10 cellular contexts compared by ENCODE assay signal in the genomic region with DNA sequence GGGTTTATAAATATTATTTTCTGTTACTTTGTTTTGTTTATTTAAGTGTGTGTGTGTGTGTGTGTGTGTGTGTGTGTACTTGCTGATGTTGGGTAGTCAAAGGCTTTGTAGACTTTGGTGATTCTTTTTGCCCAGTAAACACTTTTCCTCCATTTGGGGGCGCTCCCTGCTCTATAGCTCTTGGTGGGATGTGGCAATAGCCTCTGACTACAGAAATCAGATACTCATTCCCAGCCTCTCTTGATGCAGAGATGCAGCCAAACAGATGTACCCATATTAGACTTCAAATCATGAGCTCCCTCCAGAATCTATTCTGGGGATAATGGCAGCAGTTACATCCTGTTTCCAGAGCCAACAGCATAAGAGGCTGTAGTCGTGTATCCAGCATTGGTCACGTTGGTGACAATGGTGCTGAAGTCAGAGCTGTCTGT. TPM values are rescaled to one million over a fixed set of nuclear protein-coding genes. Genes with fewer than 3 reads are reported as not detected.
DNase-seq lines count a peak whose midpoint lies in the region; ATAC-seq and TF ChIP-seq lines count a peak whose summit lies in the region.
"Had no signal": no experiment of that assay in that cellular context is flagged by ENCODE, and none has a peak within 500 bp of the region (broad histone marks: within the 10 kb centered on the region; RNA-seq: fewer than 3 reads in every experiment).

No MANE protein-coding gene starts in this region.

- H3K4me1 ChIP-seq in adrenal gland (replicated peaks in 1 of 2) (no peaks in the 10 kb centered on the region), right cardiac atrium (ENCODE audit: control insufficient read depth, insufficient read depth, low read length) (no peaks in the 10 kb centered on the region), esophagus squamous epithelium (no peaks in the 10 kb centered on the region), Caco-2 (no peaks in the 10 kb centered on the region)

- H3K36me3 ChIP-seq in adrenal gland (replicated peaks in 1 of 2) (no peaks in the 10 kb centered on the region), esophagus squamous epithelium (no peaks in the 10 kb centered on the region), Caco-2 (ENCODE audit: control insufficient read depth, insufficient read depth, low read length) (no peaks in the 10 kb centered on the region)

- H3K9me3 Mint-ChIP-seq in HFFc6 (no peaks in the 10 kb centered on the region), Caco-2 (ENCODE audit: unreplicated experiment) (peaks cover 21% of the 10 kb centered on the region)
- H3K9me3 Mint-ChIP-seq in activated CD8-positive, alpha-beta memory T cell treated with anti-CD3 and anti-CD28 coated beads, Interleukin-2, amount 10 ng/mL, durations not matched to agents 7 days and 5 days (ENCODE audit: low read depth) = peaks cover 10% of the 10 kb centered on the region

- BruUV-seq in Caco-2 (replicated peaks; lab: Mats Ljungman, UMichigan) = no TSS peak

- H3K36me3 Mint-ChIP-seq in HFFc6 (ENCODE audit: low read depth) (peaks cover 5% of the 10 kb centered on the region; the same call in 1 of the 2 replicates), Caco-2 (ENCODE audit: insufficient read depth, unreplicated experiment) (no peaks in the 10 kb centered on the region)
- peaks cover 7% of the 10 kb centered on the region for H3K36me3 Mint-ChIP-seq in activated CD8-positive, alpha-beta memory T cell treated with anti-CD3 and anti-CD28 coated beads, Interleukin-2, amount 10 ng/mL, durations not matched to agents 7 days and 5 days

- intact Hi-C loops in adrenal gland (cut with DNase I) (no loop called here), right cardiac atrium (cut with DNase I) (no loop called here), esophagus squamous epithelium (cut with DNase I) (no loop called here), Caco-2 (cut with micrococcal nuclease; ENCODE audit: unreplicated experiment) (no loop called here)

- H3K4me1 Mint-ChIP-seq in HFFc6 (ENCODE audit: low read depth) = peaks cover 32% of the 10 kb centered on the region
- no peaks in the 10 kb centered on the region for H3K4me1 Mint-ChIP-seq in activated CD8-positive, alpha-beta memory T cell treated with anti-CD3 and anti-CD28 coated beads, Interleukin-2, amount 10 ng/mL, durations not matched to agents 7 days and 5 days
- no peaks in the 10 kb centered on the region for H3K4me1 Mint-ChIP-seq in Caco-2 (ENCODE audit: low read depth, unreplicated experiment)

- TF ChIP-seq POLR2A in adrenal gland (IDR thresholded peaks at IDR 0.05) (no peak), esophagus squamous epithelium (IDR thresholded peaks at IDR 0.05) (no peak)

- DNase-seq in AG08395 (ENCODE audit: low spot score) = peak; percentile 29
- DNase-seq in HFFc6 = peak; percentile 20
- peak in 4 of 7 donors; percentile 17 to 34 (median 32) for DNase-seq in adrenal gland
- peak in 1 of 3 donors; percentile 42 for DNase-seq in right cardiac atrium
- no peak for DNase-seq in activated CD8-positive, alpha-beta memory T cell treated with anti-CD3 and anti-CD28 coated beads, Interleukin-2, amount 10 ng/mL, durations not matched to agents 7 days and 5 days
- no peak for DNase-seq in esophagus squamous epithelium (lab: John Stamatoyannopoulos, UW)
- DNase-seq in Caco-2 = no peak
- DNase-seq: kidney glomerular epithelial cell had no signal

- H3K27me3 Mint-ChIP-seq in HFFc6 (ENCODE audit: insufficient read depth) = peaks cover 1% of the 10 kb centered on the region; the same call in 1 of the 2 replicates
- peaks cover 6% of the 10 kb centered on the region for H3K27me3 Mint-ChIP-seq in activated CD8-positive, alpha-beta memory T cell treated with anti-CD3 and anti-CD28 coated beads, Interleukin-2, amount 10 ng/mL, durations not matched to agents 7 days and 5 days
- peaks cover 6% of the 10 kb centered on the region for H3K27me3 Mint-ChIP-seq in Caco-2 (ENCODE audit: insufficient read depth, unreplicated experiment)

- WGBS in adrenal gland, 4 donors = 47 to 58% (median 54%) methylated on average over 3 of the region's 3 CpGs
- WGBS in right cardiac atrium = 18% methylated on average over 3 of the region's 3 CpGs
- 53 to 67% methylated on average over 2 to 3 of the region's 3 CpGs for WGBS in esophagus squamous epithelium, 2 donors

- H3K27ac Mint-ChIP-seq in HFFc6 (no peak overlapping the region; the same call in 1 of the 2 replicates), Caco-2 (ENCODE audit: unreplicated experiment) (no peak overlapping the region)
- no peak overlapping the region for H3K27ac Mint-ChIP-seq in activated CD8-positive, alpha-beta memory T cell treated with anti-CD3 and anti-CD28 coated beads, Interleukin-2, amount 10 ng/mL, durations not matched to agents 7 days and 5 days

- H3K4me3 Mint-ChIP-seq in HFFc6 (no peak overlapping the region), Caco-2 (ENCODE audit: unreplicated experiment) (no peak overlapping the region)
- no peak overlapping the region for H3K4me3 Mint-ChIP-seq in activated CD8-positive, alpha-beta memory T cell treated with anti-CD3 and anti-CD28 coated beads, Interleukin-2, amount 10 ng/mL, durations not matched to agents 7 days and 5 days

- H3K27ac ChIP-seq in adrenal gland (no peak overlapping the region), right cardiac atrium (ENCODE audit: low read length) (no peak overlapping the region), esophagus squamous epithelium (no peak overlapping the region)

- H3K27me3 ChIP-seq in adrenal gland (no peaks in the 10 kb centered on the region), right cardiac atrium (ENCODE audit: control insufficient read depth, insufficient read depth) (no peaks in the 10 kb centered on the region), esophagus squamous epithelium (no peaks in the 10 kb centered on the region), Caco-2 (replicated peaks; ENCODE audit: control insufficient read depth, insufficient read depth, low read length) (no peaks in the 10 kb centered on the region)

- CTCF ChIA-PET in activated CD8-positive, alpha-beta memory T cell treated with anti-CD3 and anti-CD28 coated beads, Interleukin-2, amount 10 ng/mL, durations not matched to agents 7 days and 5 days (lab: Charles Lee) = no interaction called here
- CTCF ChIA-PET in Caco-2 (lab: Charles Lee) = no interaction called here

- ATAC-seq in right cardiac atrium (peak; percentile 72 to 84), HG03196 (IDR thresholded peaks at IDR 0.05; ENCODE audit: unreplicated experiment) (no peak)
- no peak for ATAC-seq in activated CD8-positive, alpha-beta memory T cell treated with anti-CD3 and anti-CD28 coated beads, Interleukin-2, amount 10 ng/mL, durations not matched to agents 7 days and 5 days

- H3K4me3 ChIP-seq in adrenal gland (no peak overlapping the region), right cardiac atrium (ENCODE audit: low read length) (no peak overlapping the region), esophagus squamous epithelium (no peak overlapping the region), Caco-2 (ENCODE audit: low read depth, low read length) (no peak overlapping the region)

- TF ChIP-seq CTCF in HFFc6 (IDR thresholded peaks at IDR 0.05) (peak; percentile 24; the same call in 1 of the 2 replicates), adrenal gland (IDR thresholded peaks at IDR 0.05) (peak in 3 of 6 experiments; percentile 16 to 21 (median 17)), esophagus squamous epithelium (IDR thresholded peaks at IDR 0.05) (peak in 1 of 6 experiments; percentile 8), Caco-2 (IDR thresholded peaks at IDR 0.05; ENCODE audit: insufficient read depth in 1 of 2, low read depth in 1 of 2, low read length in 1 of 2, severe bottlenecking in 1 of 2, unreplicated experiment in 1 of 2) (no peak)

- POLR2A ChIA-PET in Caco-2 (lab: Charles Lee) = no interaction called here

- H3K9me3 ChIP-seq in adrenal gland (replicated peaks in 1 of 3) (no peaks in the 10 kb centered on the region), right cardiac atrium (ENCODE audit: control insufficient read depth, low read length) (no peaks in the 10 kb centered on the region), esophagus squamous epithelium (no peaks in the 10 kb centered on the region), Caco-2 (peaks cover 5% of the 10 kb centered on the region; the same call in 1 of the 2 replicates)

RNA-seq across cellular contexts. Expression of a gene that starts 33.4 kb away (rescaled TPM):
- not detected for total RNA-seq in HFFc6 (2021; fragmentation: NEBNext Ultra II Directional; extraction: Animal tissue kit (Norgen Biotek cat#: 25700))
- not detected for total RNA-seq in adrenal gland
- polyA plus RNA-seq in adrenal gland = not detected
- not detected for total RNA-seq in right cardiac atrium
- polyA plus RNA-seq in right cardiac atrium = 0.14 TPM
- not detected for total RNA-seq in activated CD8-positive, alpha-beta memory T cell treated with anti-CD3 and anti-CD28 coated beads, Interleukin-2, amount 10 ng/mL, durations not matched to agents 7 days and 5 days
- total RNA-seq in esophagus squamous epithelium = not detected
- total RNA-seq in Caco-2 (2022) = not detected in 2 replicates
- total RNA-seq: T-helper 2 cell treated with Interferon-gamma antibody and Interleukin-4, amounts not matched to agents 100 ng/mL and 5 ng/mL, for 36 hours had no signal

RNA-seq across cellular contexts. Expression of a gene that starts 36.0 kb away (rescaled TPM):
- 1 to 10 TPM; 1.4 to 3.6 (median 3.4) TPM for total RNA-seq in HFFc6 (2021; fragmentation: NEBNext Ultra II Directional; extraction: Animal tissue kit (Norgen Biotek cat#: 25700))
- total RNA-seq in adrenal gland (10 to 100 TPM; 12.7 to 37.9 (median 25.5) TPM), right cardiac atrium (10 to 100 TPM in 2 of 4 donors, 1 to 10 TPM in 2; 6.8 to 13.3 (median 10.8) TPM), esophagus squamous epithelium (10 to 100 TPM in 2 of 4 donors, 1 to 10 TPM in 2; 7.8 to 22.3 (median 9.5) TPM), Caco-2 (2022) (10.0 and 13.9 TPM in 2 replicates)
- polyA plus RNA-seq in adrenal gland (10 to 100 TPM in 1 of 3 donors, 1 to 10 TPM in 2; 6.5 to 13.3 (median 6.9) TPM), right cardiac atrium (4.2 TPM)
- total RNA-seq in activated CD8-positive, alpha-beta memory T cell treated with anti-CD3 and anti-CD28 coated beads, Interleukin-2, amount 10 ng/mL, durations not matched to agents 7 days and 5 days = 10 to 100 TPM; 59.9 to 65.2 TPM

Comparison
In these comparisons a context has a peak if more than half of its experiments do, and no peak if none do; other contexts are left out.
1. DNase-seq: peak in AG08395 (single experiment), HFFc6 (single experiment) and adrenal gland (4 of 7); none in activated CD8-positive, alpha-beta memory T cell treated with anti-CD3 and anti-CD28 coated beads, Interleukin-2, amount 10 ng/mL, durations not matched to agents 7 days and 5 days (single experiment), esophagus squamous epithelium (single experiment) and Caco-2 (0 of 2).
2. ATAC-seq: peak in right cardiac atrium (2 of 2); none in activated CD8-positive, alpha-beta memory T cell treated with anti-CD3 and anti-CD28 coated beads, Interleukin-2, amount 10 ng/mL, durations not matched to agents 7 days and 5 days (single experiment) and HG03196 (single experiment).